ENCODE assay signal across 8 cellular contexts in the genomic region with DNA sequence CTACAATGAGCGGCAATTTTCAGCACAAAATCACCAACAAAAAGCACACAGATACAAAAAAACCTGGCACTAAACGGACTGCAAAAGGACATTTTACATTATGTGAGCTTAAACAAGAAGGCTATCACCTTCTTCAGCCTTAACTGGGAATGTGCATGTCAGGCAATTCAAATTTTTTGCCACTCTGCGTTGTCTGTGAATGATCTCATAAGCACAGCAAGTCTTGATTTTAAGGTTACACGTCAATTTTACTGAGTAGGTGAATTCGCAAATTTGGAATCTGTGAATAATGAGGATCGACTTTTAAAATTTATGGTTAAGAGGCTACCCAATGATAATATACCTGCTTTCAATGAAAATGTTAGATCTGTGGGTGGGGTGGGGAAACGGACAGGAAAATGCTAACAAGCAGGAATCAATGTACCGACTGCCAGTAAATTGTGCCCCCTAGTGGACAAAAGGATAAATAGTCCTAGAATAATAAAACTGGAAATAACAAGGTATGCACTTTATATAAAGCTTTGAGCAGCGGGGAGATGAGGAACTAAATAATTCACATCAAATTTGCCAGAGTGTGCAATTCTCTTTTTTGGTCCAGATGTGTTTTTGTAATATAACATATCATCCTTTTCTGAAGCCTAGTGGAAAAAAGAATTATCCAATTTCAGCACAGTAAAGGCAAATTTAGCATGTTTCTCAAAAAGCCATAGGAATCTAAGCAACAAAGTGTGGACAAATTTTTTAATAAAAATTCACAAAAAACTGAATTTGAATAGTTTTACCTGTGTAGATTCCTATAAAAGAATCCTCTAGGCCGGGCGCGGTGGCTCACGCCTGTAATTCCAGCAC. TPM values are rescaled to one million over a fixed set of nuclear protein-coding genes. Genes with fewer than 3 reads are reported as not detected.
DNase-seq lines count a peak whose midpoint lies in the region; ATAC-seq and TF ChIP-seq lines count a peak whose summit lies in the region.

No MANE protein-coding gene starts in this region.

- H3K27ac ChIP-seq in KMS-11 (no peak overlapping the region), Panc1 (ENCODE audit: low read length) (no peak overlapping the region), muscle layer of colon (ENCODE audit: low read depth, low read length) (no peak overlapping the region)

- H4K20me1 ChIP-seq in KMS-11 (ENCODE audit: insufficient read depth) = no peaks in the 10 kb centered on the region

- DNase-seq in AML-193 (lab: John Stamatoyannopoulos, UW) = peak; percentile 44 to 48
- DNase-seq in Panc1 (ENCODE audit: low read depth, low spot score) = peak; percentile 10
- DNase-seq in stimulated activated naive CD4-positive, alpha-beta T cell treated with Interleukin-2 at 50 U/mL for 16 hours (lab: John Stamatoyannopoulos, UW) = no peak

- H3K9ac ChIP-seq in KMS-11 (no peak overlapping the region), endocrine pancreas (ENCODE audit: control insufficient read depth, insufficient read depth, low read length) (no peak overlapping the region), muscle layer of colon (ENCODE audit: low read length) (no peak overlapping the region)

- POLR2A ChIA-PET in Panc1 (lab: Charles Lee) = no interaction called here

- H3K4me3 ChIP-seq in KMS-11 (IDR thresholded peaks at IDR 0.05; ENCODE audit: insufficient read depth, low read depth, low read length) = no peak overlapping the region
- H3K4me3 ChIP-seq in Panc1 (ENCODE audit: low read depth in 2 of 2, low read length in 2 of 2) = peak overlapping the region in 1 of 2 experiments; percentile 16; a peak in 1 of 4 replicates
- H3K4me3 ChIP-seq in endocrine pancreas (ENCODE audit: control insufficient read depth, insufficient read depth, low read length) = peak overlapping the region; percentile 71
- H3K4me3 ChIP-seq in muscle layer of colon (ENCODE audit: low read depth in 1 of 2, low read length in 2 of 2) = peak overlapping the region; percentile 6 to 38

- intact Hi-C loops in Panc1 (cut with micrococcal nuclease; ENCODE audit: unreplicated experiment) = loop anchor here (5.0 kb wide), 1 partner anchor 239 kb away; no protein-coding TSS in a partner anchor

- H3K79me2 ChIP-seq in KMS-11 (ENCODE audit: insufficient read depth, low read depth) = no peaks in the 10 kb centered on the region

- H3K36me3 ChIP-seq in KMS-11 (ENCODE audit: insufficient read depth) (no peaks in the 10 kb centered on the region), Panc1 (ENCODE audit: control insufficient read depth, insufficient read depth, low read length) (no peaks in the 10 kb centered on the region), endocrine pancreas (ENCODE audit: control insufficient read depth, insufficient read depth, low read length) (no peaks in the 10 kb centered on the region), muscle layer of colon (ENCODE audit: insufficient read depth, low read length) (no peaks in the 10 kb centered on the region)

- ATAC-seq in GM18511 (IDR thresholded peaks at IDR 0.05; ENCODE audit: unreplicated experiment) (peak; percentile 68), Panc1 (no peak), GM19324 (IDR thresholded peaks at IDR 0.05; ENCODE audit: low FRiP score, unreplicated experiment) (no peak)

- peak overlapping the region; percentile 18; the same call in 1 of the 2 replicates for H3K4me2 ChIP-seq in KMS-11

- peak overlapping the region; percentile 24; the same call in 1 of the 2 replicates for H2AFZ ChIP-seq in KMS-11 (ENCODE audit: low read depth)

- in situ Hi-C loops in Panc1 (cut with HindIII; ENCODE audit: low pct_unique_long_range_greater_than_20kb, low sequenced_read_pairs) = no loop called here

- no TSS peak for BruUV-seq in Panc1 (replicated peaks; lab: Mats Ljungman, UMichigan)

- TF ChIP-seq CTCF in KMS-11 (conservative IDR thresholded peaks at IDR 0.05; ENCODE audit: low read depth, low read length) (peak; percentile 91), Panc1 (IDR thresholded peaks at IDR 0.05) (peak; percentile 50; the same call in 1 of the 2 replicates)

- no peaks in the 10 kb centered on the region for H3K27me3 ChIP-seq in KMS-11 (ENCODE audit: insufficient read depth, low read depth)
- H3K27me3 ChIP-seq in Panc1 (ENCODE audit: control insufficient read depth, insufficient read depth, low read length) = no peaks in the 10 kb centered on the region
- no peaks in the 10 kb centered on the region for H3K27me3 ChIP-seq in endocrine pancreas (ENCODE audit: control insufficient read depth, insufficient read depth, low read length)
- H3K27me3 ChIP-seq in muscle layer of colon (ENCODE audit: control insufficient read depth in 1 of 2, insufficient read depth in 2 of 2, low read length in 2 of 2) = no peaks in the 10 kb centered on the region

- H3K4me1 ChIP-seq in KMS-11 (ENCODE audit: low read depth, poor library complexity, severe bottlenecking) (no peaks in the 10 kb centered on the region), Panc1 (ENCODE audit: control insufficient read depth, insufficient read depth, low read length) (no peaks in the 10 kb centered on the region), endocrine pancreas (ENCODE audit: control insufficient read depth, insufficient read depth, low read length) (no peaks in the 10 kb centered on the region), muscle layer of colon (ENCODE audit: insufficient read depth, low read length) (peaks cover 6% of the 10 kb centered on the region)

- CTCF ChIA-PET in Panc1 (lab: Charles Lee) = no interaction called here

- H3K9me3 ChIP-seq in Panc1 (ENCODE audit: control insufficient read depth, insufficient read depth, low read depth, low read length) (no peaks in the 10 kb centered on the region), endocrine pancreas (ENCODE audit: control insufficient read depth, low read length) (no peaks in the 10 kb centered on the region), muscle layer of colon (ENCODE audit: low read length) (no peaks in the 10 kb centered on the region)

RNA-seq across cellular contexts. Expression of gene EQTN, which starts 20.5 kb away (rescaled TPM):
- total RNA-seq in Panc1 (2021; ENCODE audit: unreplicated experiment) = not detected
- not detected for polyA plus RNA-seq in Panc1 (2012; ENCODE audit: insufficient read length)
